In the genomic region with DNA sequence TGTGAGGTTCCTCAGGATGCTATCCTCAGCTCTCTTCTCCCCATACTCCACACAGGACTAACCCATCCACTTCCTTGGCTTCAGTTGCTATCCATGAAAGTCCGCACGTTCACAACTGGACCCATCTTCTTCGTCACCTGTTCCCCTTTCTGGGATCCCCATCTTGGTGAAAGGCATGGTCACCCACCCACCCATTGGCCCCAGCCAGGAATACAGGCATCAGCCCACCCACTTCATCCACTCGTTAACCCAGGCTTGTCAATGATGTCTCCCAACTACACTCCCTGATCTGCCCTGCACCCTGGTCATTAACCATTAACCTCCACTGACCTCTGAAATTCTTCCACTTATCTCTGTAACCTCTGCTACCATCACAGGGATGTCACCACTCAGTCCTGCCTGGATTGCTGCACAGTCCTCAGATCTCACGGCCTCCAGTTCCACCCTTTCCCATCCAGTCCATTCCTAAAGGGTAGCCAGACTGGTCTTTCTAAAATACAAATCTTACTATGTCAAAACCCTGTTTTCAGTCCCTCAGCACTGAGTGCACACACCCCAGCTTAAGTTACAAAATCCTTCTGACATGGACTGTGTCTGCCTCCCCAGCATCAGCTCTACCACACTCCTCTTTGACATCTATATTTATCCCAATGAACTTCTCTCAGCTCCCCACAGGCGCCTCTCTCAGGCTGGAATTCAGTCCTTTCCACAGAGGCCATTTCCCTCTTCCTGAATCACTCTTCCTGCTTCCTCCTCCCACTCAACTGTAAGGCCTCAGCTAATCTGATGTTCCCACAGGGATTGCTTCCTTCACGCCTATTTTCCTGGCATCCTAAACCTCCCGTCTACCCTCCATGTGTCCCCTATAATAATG, we compare ENCODE assay signal across 21 cellular contexts. TPM values are rescaled to one million over a fixed set of nuclear protein-coding genes. Genes with fewer than 3 reads are reported as not detected.
A peak's percentile ranks its signal among the peaks of the same experiment; 100 is the strongest.
DNase-seq lines count a peak whose midpoint lies in the region; ATAC-seq, FAIRE-seq and TF ChIP-seq lines count a peak whose summit lies in the region.
"Had no signal": no experiment of that assay in that cellular context is flagged by ENCODE, and none has a peak within 500 bp of the region (broad histone marks: within the 10 kb centered on the region; RNA-seq: fewer than 3 reads in every experiment).

No MANE protein-coding gene starts in this region.

- H2AFZ ChIP-seq in K562 (ENCODE audit: low read depth, low read length): no peak overlapping the region
- H2AFZ ChIP-seq: GM23338 had no signal

- TF ChIP-seq POLR2A in K562 (conservative IDR thresholded peaks at IDR 0.05): no peak

- DNase-seq in K562 (ENCODE audit: extremely low read depth in 1 of 4, low spot score in 3 of 4) (no peak), islet precursor cell (peak; percentile 38), A673 (ENCODE audit: low spot score) (no peak), HPDE6-E6E7 (ENCODE audit: extremely low spot score) (no peak)
- DNase-seq: ACHN; CD8-positive, alpha-beta T cell; HCEC 1CT; HFFc6; KG1 had no signal

- no peaks in the 10 kb centered on the region for H3K36me3 ChIP-seq in BLaER1 treated with 17β-estradiol and CSF1 and Interleukin-3, amounts not matched to agents 10 nM and 100 nM
- H3K36me3 ChIP-seq in K562 (ENCODE audit: control insufficient read depth, insufficient read depth, low read length) (no peaks in the 10 kb centered on the region), A673 (ENCODE audit: insufficient read depth, low read length, poor library complexity, severe bottlenecking) (no peaks in the 10 kb centered on the region)

- intact Hi-C loops in K562 (cut with micrococcal nuclease): no loop called here
- intact Hi-C loops in A673 (cut with micrococcal nuclease; ENCODE audit: unreplicated experiment): no loop called here

- no peak overlapping the region for H3K27ac ChIP-seq in BLaER1 treated with 17β-estradiol and CSF1 and Interleukin-3, amounts not matched to agents 10 nM and 100 nM
- H3K27ac ChIP-seq in K562 (ENCODE audit: extremely low read depth, low read depth, low read length) (no peak overlapping the region), A673 (ENCODE audit: low read depth, low read length, poor library complexity, severe bottlenecking) (no peak overlapping the region)

- TF ChIP-seq CTCF in K562 (IDR thresholded peaks at IDR 0.05 in 2 of 3, conservative IDR thresholded peaks at IDR 0.05 in 1 of 3; ENCODE audit: insufficient read depth in 2 of 3, low read depth in 1 of 3, low read length in 3 of 3) (no peak), A673 (conservative IDR thresholded peaks at IDR 0.05; ENCODE audit: low read depth, low read length) (no peak)

- POLR2A ChIA-PET in K562 (lab: Yijun Ruan, JAX) (interaction anchor here (0.6 kb wide), 1 partner anchor 135 kb away, joined by 4 read pairs; no protein-coding TSS in a partner anchor), A673 (lab: Charles Lee; ENCODE audit: low non-redundant PET) (no interaction called here)

- H3K9me1 ChIP-seq in K562 (ENCODE audit: control insufficient read depth, insufficient read depth, low read length): no peaks in the 10 kb centered on the region

- H3K9me3 ChIP-seq in BLaER1 treated with 17β-estradiol and CSF1 and Interleukin-3, amounts not matched to agents 10 nM and 100 nM (replicated peaks in 1 of 11): peaks cover 0 to 28% (median 14%) of the 10 kb centered on the region in 11 experiments; a peak in 11 of 22 replicates
- no peaks in the 10 kb centered on the region for H3K9me3 ChIP-seq in K562 (replicated peaks; ENCODE audit: control insufficient read depth, insufficient read depth, low read depth, low read length)
- no peaks in the 10 kb centered on the region for H3K9me3 ChIP-seq in A673 (ENCODE audit: low read depth, low read length, poor library complexity, severe bottlenecking)

- no peak for TF ChIP-seq EP300 in K562 (IDR thresholded peaks at IDR 0.05; ENCODE audit: low read length)

- no peak for ATAC-seq in K562
- ATAC-seq in HG03378 (IDR thresholded peaks at IDR 0.05; ENCODE audit: unreplicated experiment): no peak
- ATAC-seq: CD8-positive, alpha-beta T cell; GM23338; HepG2 had no signal

- no peak for TF ChIP-seq RAD21 in K562 (CRISPR knock-in tag; conservative IDR thresholded peaks at IDR 0.05 in 1 of 2, IDR thresholded peaks at IDR 0.05 in 1 of 2)

- no peak overlapping the region for H3K4me3 ChIP-seq in BLaER1 treated with 17β-estradiol and CSF1 and Interleukin-3, amounts not matched to agents 10 nM and 100 nM
- H3K4me3 ChIP-seq in K562 (no peak overlapping the region), A673 (ENCODE audit: low read depth, low read length, poor library complexity, severe bottlenecking) (no peak overlapping the region)
- H3K4me3 ChIP-seq: GM23338 had no signal

- peaks cover 41 to 58% (median 45%) of the 10 kb centered on the region in 10 experiments for H3K4me1 ChIP-seq in BLaER1 treated with 17β-estradiol and CSF1 and Interleukin-3, amounts not matched to agents 10 nM and 100 nM
- H3K4me1 ChIP-seq in K562 (replicated peaks in 1 of 2; ENCODE audit: control insufficient read depth in 2 of 2, insufficient read depth in 2 of 2, low read length in 2 of 2): peaks cover 13 to 20% of the 10 kb centered on the region in 2 experiments
- H3K4me1 ChIP-seq in A673 (ENCODE audit: insufficient read depth, low read length, poor library complexity, severe bottlenecking): no peaks in the 10 kb centered on the region

- WGBS in K562 (ENCODE audit: insufficient coverage, low coverage, missing lambda C conversion rate): 9% methylated on average over 8 of the region's 8 CpGs

- CTCF ChIA-PET in K562 (lab: Yijun Ruan, JAX; ENCODE audit: low intra/inter-chr PET ratio) (no interaction called here), A673 (lab: Charles Lee) (no interaction called here)

- no TSS peak for BruUV-seq in K562 (replicated peaks; lab: Mats Ljungman, UMichigan)
- no TSS peak for BruUV-seq in A673 (replicated peaks; lab: Mats Ljungman, UMichigan)

- in situ Hi-C loops in K562 (cut with MboI): no loop called here

- FAIRE-seq in K562 (lab: Jason Lieb, UNC): no peak
- FAIRE-seq: D721Med, G401.6, GM12892, GM18507, H54, HepG2 had no signal

- H4K20me1 ChIP-seq in BLaER1 treated with 17β-estradiol and CSF1 and Interleukin-3, amounts not matched to agents 10 nM and 100 nM: no peaks in the 10 kb centered on the region
- H4K20me1 ChIP-seq in K562 (replicated peaks; ENCODE audit: control insufficient read depth, insufficient read depth, low read length): peaks cover 7% of the 10 kb centered on the region

- H3K4me2 ChIP-seq in BLaER1 treated with 17β-estradiol and CSF1 and Interleukin-3, amounts not matched to agents 10 nM and 100 nM: peak overlapping the region; percentile 59 to 90 (median 82)
- H3K4me2 ChIP-seq in K562 (ENCODE audit: insufficient read depth, low read length): no peak overlapping the region
- H3K4me2 ChIP-seq: GM23338 had no signal

- H3K79me2 ChIP-seq in K562 (ENCODE audit: control insufficient read depth, insufficient read depth, low read length): no peaks in the 10 kb centered on the region

- H3K27me3 ChIP-seq in BLaER1 treated with 17β-estradiol and CSF1 and Interleukin-3, amounts not matched to agents 10 nM and 100 nM: no peaks in the 10 kb centered on the region; a peak in 1 of 22 replicates
- H3K27me3 ChIP-seq in K562 (ENCODE audit: control insufficient read depth in 2 of 2, insufficient read depth in 2 of 2, low read length in 2 of 2) (peaks cover 2 to 22% of the 10 kb centered on the region in 2 experiments; a peak in 2 of 5 replicates), A673 (replicated peaks; ENCODE audit: insufficient read depth, low read depth, low read length, poor library complexity) (peaks cover 52% of the 10 kb centered on the region)

- no peak overlapping the region for H3K9ac ChIP-seq in BLaER1 treated with 17β-estradiol and CSF1 and Interleukin-3, amounts not matched to agents 10 nM and 100 nM
- H3K9ac ChIP-seq in K562 (ENCODE audit: insufficient read depth in 1 of 2, low read depth in 2 of 2, low read length in 2 of 2): no peak overlapping the region

RNA-seq across cellular contexts. Expression of gene PGLYRP4, which starts 10.4 kb away (rescaled TPM):
- 0.23 and 0.37 TPM in 2 replicates for total RNA-seq in K562 (2011; cell fraction: chromatin; rRNA removed; ENCODE audit: low replicate concordance)
- total RNA-seq in K562 (2011; cell fraction: nucleolus; rRNA removed): not detected in 2 replicates
- not detected in 2 replicates for total RNA-seq in K562 (2011; cell fraction: nucleoplasm; rRNA removed)
- total RNA-seq in K562 (2014; rRNA removed) (not detected in 2 replicates), K562 (2014; rRNA removed; fragmentation: Illumina TruSeq; extraction: Trizol) (not detected in 2 replicates), K562 (2015; rRNA removed; fragmentation: Illumina TruSeq; extraction: Trizol) (not detected in 2 replicates), K562 (2021) (0.13 and 0.22 TPM in 2 replicates), A673 (2021) (not detected in 2 replicates)
- polyA plus RNA-seq in K562 (2011; rRNA removed) (0.06 and 0.08 TPM in 2 replicates), K562 (2014; fragmentation: Illumina TruSeq; extraction: Trizol) (0.07 TPM in 1 of 2 replicates, not detected in the other), K562 (2014; fragmentation: Nextera tagmentation; extraction: Ambion mirVana) (under 1 TPM in 1 of 2 experiments, not detected in 1; 0.11 TPM), K562 (2014; rRNA removed) (not detected in 2 replicates)
- 0.12 and 0.16 TPM in 2 replicates for polyA plus RNA-seq in K562 (2011; cell fraction: cytosol; rRNA removed)
- 0.22 and 0.55 TPM in 2 replicates for polyA plus RNA-seq in K562 (2011; cell fraction: nucleus; rRNA removed)
- polyA plus RNA-seq in K562 (2012): 0.04 and 0.65 TPM in 2 replicates
- not detected in 2 replicates for polyA minus RNA-seq in K562 (2011; rRNA and poly(A)+ RNA removed)
- not detected in 2 replicates for polyA minus RNA-seq in K562 (2011; cell fraction: cytosol; rRNA and poly(A)+ RNA removed)
- 0.11 and 0.27 TPM in 2 replicates for polyA minus RNA-seq in K562 (2011; cell fraction: nucleus; rRNA and poly(A)+ RNA removed)
- total RNA-seq: A172; CD8-positive, alpha-beta T cell; GM23338; HepG2; HFFc6 had no signal
- polyA plus RNA-seq: BJ, GM23338, HepG2, IgD-negative memory B cell had no signal

RNA-seq across cellular contexts. Expression of gene S100A9, which starts 19.4 kb away (rescaled TPM):
- not detected in 2 replicates for total RNA-seq in K562 (2011; cell fraction: chromatin; rRNA removed; ENCODE audit: low replicate concordance)
- not detected in 2 replicates for total RNA-seq in K562 (2011; cell fraction: nucleolus; rRNA removed)
- total RNA-seq in K562 (2011; cell fraction: nucleoplasm; rRNA removed): not detected in 2 replicates
- total RNA-seq in K562 (2014; rRNA removed) (not detected in 2 replicates), K562 (2014; rRNA removed; fragmentation: Illumina TruSeq; extraction: Trizol) (not detected in 2 replicates), K562 (2015; rRNA removed; fragmentation: Illumina TruSeq; extraction: Trizol) (not detected in 2 replicates), K562 (2021) (0.34 and 0.80 TPM in 2 replicates), A673 (2021) (not detected in 2 replicates)
- polyA plus RNA-seq in K562 (2011; rRNA removed) (not detected in 2 replicates), K562 (2014; fragmentation: Illumina TruSeq; extraction: Trizol) (not detected in 2 replicates), K562 (2014; fragmentation: Nextera tagmentation; extraction: Ambion mirVana) (not detected), K562 (2014; rRNA removed) (not detected in 2 replicates)
- polyA plus RNA-seq in K562 (2011; cell fraction: cytosol; rRNA removed): not detected in 2 replicates
- not detected in 2 replicates for polyA plus RNA-seq in K562 (2011; cell fraction: nucleus; rRNA removed)
- not detected in 2 replicates for polyA plus RNA-seq in K562 (2012)
- polyA minus RNA-seq in K562 (2011; rRNA and poly(A)+ RNA removed): not detected in 2 replicates
- polyA minus RNA-seq in K562 (2011; cell fraction: cytosol; rRNA and poly(A)+ RNA removed): not detected in 2 replicates
- polyA minus RNA-seq in K562 (2011; cell fraction: nucleus; rRNA and poly(A)+ RNA removed): not detected in 2 replicates
- total RNA-seq: A172, GM23338, HFFc6 had no signal
- polyA plus RNA-seq: BJ, GM23338 had no signal

RNA-seq across cellular contexts. Expression of gene PGLYRP3, which starts 25.5 kb away (rescaled TPM):
- total RNA-seq in K562 (2011; cell fraction: chromatin; rRNA removed; ENCODE audit: low replicate concordance): not detected in 2 replicates
- total RNA-seq in K562 (2011; cell fraction: nucleolus; rRNA removed): not detected in 2 replicates
- total RNA-seq in K562 (2011; cell fraction: nucleoplasm; rRNA removed): not detected in 2 replicates
- total RNA-seq in K562 (2014; rRNA removed): not detected in 2 replicates
- total RNA-seq in K562 (2014; rRNA removed; fragmentation: Illumina TruSeq; extraction: Trizol): not detected in 2 replicates
- total RNA-seq in K562 (2015; rRNA removed; fragmentation: Illumina TruSeq; extraction: Trizol): not detected in 2 replicates
- total RNA-seq in K562 (2021): not detected in 2 replicates
- polyA plus RNA-seq in K562 (2011; rRNA removed): not detected in 2 replicates
- polyA plus RNA-seq in K562 (2011; cell fraction: cytosol; rRNA removed): not detected in 2 replicates
- polyA plus RNA-seq in K562 (2011; cell fraction: nucleus; rRNA removed): not detected in 2 replicates
- 0.11 TPM in 1 of 2 replicates, not detected in the other for polyA plus RNA-seq in K562 (2012)
- not detected in 2 replicates for polyA plus RNA-seq in K562 (2014; fragmentation: Illumina TruSeq; extraction: Trizol)
- polyA plus RNA-seq in K562 (2014; fragmentation: Nextera tagmentation; extraction: Ambion mirVana): not detected
- polyA plus RNA-seq in K562 (2014; rRNA removed): not detected in 2 replicates
- polyA minus RNA-seq in K562 (2011; rRNA and poly(A)+ RNA removed): not detected in 2 replicates
- polyA minus RNA-seq in K562 (2011; cell fraction: cytosol; rRNA and poly(A)+ RNA removed): not detected in 2 replicates
- not detected in 2 replicates for polyA minus RNA-seq in K562 (2011; cell fraction: nucleus; rRNA and poly(A)+ RNA removed)
- total RNA-seq in A673 (2021): not detected in 2 replicates
- total RNA-seq: A172; CD8-positive, alpha-beta T cell; GM23338; HepG2; HFFc6 had no signal
- polyA plus RNA-seq: BJ, GM23338, HepG2, IgD-negative memory B cell had no signal

RNA-seq across cellular contexts. Expression of gene S100A12, which starts 37.2 kb away (rescaled TPM):
- not detected in 2 replicates for total RNA-seq in K562 (2011; cell fraction: chromatin; rRNA removed; ENCODE audit: low replicate concordance)
- not detected in 2 replicates for total RNA-seq in K562 (2011; cell fraction: nucleolus; rRNA removed)
- total RNA-seq in K562 (2011; cell fraction: nucleoplasm; rRNA removed): not detected in 2 replicates
- total RNA-seq in K562 (2014; rRNA removed) (not detected in 2 replicates), K562 (2014; rRNA removed; fragmentation: Illumina TruSeq; extraction: Trizol) (not detected in 2 replicates), K562 (2015; rRNA removed; fragmentation: Illumina TruSeq; extraction: Trizol) (not detected in 2 replicates), K562 (2021) (not detected in 2 replicates), A673 (2021) (not detected in 2 replicates)
- polyA plus RNA-seq in K562 (2011; rRNA removed) (not detected in 2 replicates), K562 (2014; fragmentation: Illumina TruSeq; extraction: Trizol) (not detected in 2 replicates), K562 (2014; fragmentation: Nextera tagmentation; extraction: Ambion mirVana) (not detected), K562 (2014; rRNA removed) (not detected in 2 replicates)
- not detected in 2 replicates for polyA plus RNA-seq in K562 (2011; cell fraction: cytosol; rRNA removed)
- polyA plus RNA-seq in K562 (2011; cell fraction: nucleus; rRNA removed): not detected in 2 replicates
- not detected in 2 replicates for polyA plus RNA-seq in K562 (2012)
- not detected in 2 replicates for polyA minus RNA-seq in K562 (2011; rRNA and poly(A)+ RNA removed)
- not detected in 2 replicates for polyA minus RNA-seq in K562 (2011; cell fraction: cytosol; rRNA and poly(A)+ RNA removed)
- not detected in 2 replicates for polyA minus RNA-seq in K562 (2011; cell fraction: nucleus; rRNA and poly(A)+ RNA removed)
- total RNA-seq: A172; CD8-positive, alpha-beta T cell; GM23338; HepG2; HFFc6 had no signal
- polyA plus RNA-seq: BJ, GM23338, HepG2 had no signal

RNA-seq across cellular contexts. Expression of gene S100A8, which starts 52.7 kb away (rescaled TPM):
- not detected in 2 replicates for total RNA-seq in K562 (2011; cell fraction: chromatin; rRNA removed; ENCODE audit: low replicate concordance)
- not detected in 2 replicates for total RNA-seq in K562 (2011; cell fraction: nucleolus; rRNA removed)
- total RNA-seq in K562 (2011; cell fraction: nucleoplasm; rRNA removed): not detected in 2 replicates
- not detected in 2 replicates for total RNA-seq in K562 (2014; rRNA removed)
- total RNA-seq in K562 (2014; rRNA removed; fragmentation: Illumina TruSeq; extraction: Trizol): not detected in 2 replicates
- total RNA-seq in K562 (2015; rRNA removed; fragmentation: Illumina TruSeq; extraction: Trizol): not detected in 2 replicates
- 0.42 and 0.60 TPM in 2 replicates for total RNA-seq in K562 (2021)
- not detected in 2 replicates for polyA plus RNA-seq in K562 (2011; rRNA removed)
- not detected in 2 replicates for polyA plus RNA-seq in K562 (2011; cell fraction: cytosol; rRNA removed)
- polyA plus RNA-seq in K562 (2011; cell fraction: nucleus; rRNA removed): not detected in 2 replicates
- polyA plus RNA-seq in K562 (2012): not detected in 2 replicates
- polyA plus RNA-seq in K562 (2014; fragmentation: Illumina TruSeq; extraction: Trizol): not detected in 2 replicates
- under 1 TPM in 1 of 2 experiments, not detected in 1; 0.15 TPM for polyA plus RNA-seq in K562 (2014; fragmentation: Nextera tagmentation; extraction: Ambion mirVana)
- not detected in 2 replicates for polyA plus RNA-seq in K562 (2014; rRNA removed)
- polyA minus RNA-seq in K562 (2011; rRNA and poly(A)+ RNA removed): not detected in 2 replicates
- not detected in 2 replicates for polyA minus RNA-seq in K562 (2011; cell fraction: cytosol; rRNA and poly(A)+ RNA removed)
- polyA minus RNA-seq in K562 (2011; cell fraction: nucleus; rRNA and poly(A)+ RNA removed): not detected in 2 replicates
- not detected in 2 replicates for total RNA-seq in A673 (2021)
- total RNA-seq: A172, GM23338, HepG2, HFFc6 had no signal
- polyA plus RNA-seq: BJ, GM23338, HepG2 had no signal
